18 cellular contexts compared by ENCODE assay signal in genomic region chr19:2771786-2772674, GRCh38. TPM values are rescaled to one million over a fixed set of nuclear protein-coding genes. Genes with fewer than 3 reads are reported as not detected.
DNase-seq lines count a peak whose midpoint lies in the region; ATAC-seq and TF ChIP-seq lines count a peak whose summit lies in the region.
"Had no signal": no experiment of that assay in that cellular context is flagged by ENCODE, and none has a peak within 500 bp of the region (broad histone marks: within the 10 kb centered on the region; RNA-seq: fewer than 3 reads in every experiment).

No MANE protein-coding gene starts in this region.

- CTCF ChIA-PET in SK-N-SH (lab: Yijun Ruan, JAX), result interaction anchor here (1.2 to 1.4 kb wide), 2 partner anchors 23 to 135 kb away, joined by 3 to 4 read pairs; no protein-coding TSS in a partner anchor

- TF ChIP-seq EP300 in SK-N-SH (IDR thresholded peaks at IDR 0.05; ENCODE audit: borderline replicate concordance in 1 of 2, low read depth in 1 of 2, low read length in 1 of 2), result no peak

- no peaks in the 10 kb centered on the region for H3K27me3 Mint-ChIP-seq in natural killer cell treated with Interleukin-12 subunit alpha and Interleukin-12 subunit beta and Interleukin-15 and Interleukin-18, amount 100 ng/mL, for 72 hours
- no peaks in the 10 kb centered on the region for H3K27me3 Mint-ChIP-seq in natural killer cell (ENCODE audit: low read depth in 2 of 2)
- H3K27me3 Mint-ChIP-seq in glutamatergic neuron (ENCODE audit: unreplicated experiment), result peaks cover 4% of the 10 kb centered on the region
- H3K27me3 Mint-ChIP-seq: CD8-positive, alpha-beta memory T cell had no signal

- peaks cover 61% of the 10 kb centered on the region for H4K20me1 ChIP-seq in osteoblast (ENCODE audit: insufficient read depth, low read length)
- peaks cover 67% of the 10 kb centered on the region for H4K20me1 ChIP-seq in SK-N-SH (ENCODE audit: insufficient read depth)

- no peak overlapping the region for H3K4me2 ChIP-seq in osteoblast (ENCODE audit: insufficient read depth, low read length)
- H3K4me2 ChIP-seq in SK-N-SH, result no peak overlapping the region
- H3K4me2 ChIP-seq: GM23338 had no signal

- H3K4me3 ChIP-seq in osteoblast (ENCODE audit: insufficient read depth, low read length) (no peak overlapping the region), SK-N-SH (ENCODE audit: low read depth in 2 of 2, low read length in 1 of 2) (no peak overlapping the region)
- H3K4me3 ChIP-seq: GM23338 had no signal

- ATAC-seq in natural killer cell treated with Interleukin-12 subunit alpha and Interleukin-12 subunit beta and Interleukin-15 and Interleukin-18, amount 100 ng/mL, for 72 hours, result no peak
- ATAC-seq in natural killer cell, result no peak
- ATAC-seq: GM23338, sciatic nerve had no signal

- H3K4me1 ChIP-seq in osteoblast (ENCODE audit: insufficient read depth, low read length), result peaks cover 11% of the 10 kb centered on the region
- no peaks in the 10 kb centered on the region for H3K4me1 ChIP-seq in SK-N-SH (ENCODE audit: control insufficient read depth in 1 of 2, insufficient read depth in 2 of 2, low read depth in 1 of 2, low read length in 1 of 2)

- no peaks in the 10 kb centered on the region for H3K27me3 ChIP-seq in osteoblast (ENCODE audit: insufficient read depth, low read length)
- no peaks in the 10 kb centered on the region for H3K27me3 ChIP-seq in SK-N-SH (ENCODE audit: insufficient read depth)

- no peaks in the 10 kb centered on the region for H3K36me3 Mint-ChIP-seq in natural killer cell treated with Interleukin-12 subunit alpha and Interleukin-12 subunit beta and Interleukin-15 and Interleukin-18, amount 100 ng/mL, for 72 hours
- H3K36me3 Mint-ChIP-seq in natural killer cell (no peaks in the 10 kb centered on the region), glutamatergic neuron (ENCODE audit: unreplicated experiment) (peaks cover 8% of the 10 kb centered on the region)

- no peak for TF ChIP-seq RAD21 in SK-N-SH (IDR thresholded peaks at IDR 0.05; ENCODE audit: low read length)

- H3K36me3 ChIP-seq in osteoblast (ENCODE audit: insufficient read depth, low read length) (peaks cover under 1% of the 10 kb centered on the region), SK-N-SH (replicated peaks in 1 of 2; ENCODE audit: control insufficient read depth in 1 of 2, insufficient read depth in 2 of 2, low read length in 1 of 2) (peaks cover 0 to 28% of the 10 kb centered on the region in 2 experiments)

- H3K27ac ChIP-seq in osteoblast (ENCODE audit: low read depth, low read length) (no peak overlapping the region), SK-N-SH (ENCODE audit: low read depth in 2 of 2, low read length in 1 of 2) (no peak overlapping the region)

- WGBS in SK-N-SH (ENCODE audit: low lambda C conversion rate), result 97% methylated on average over 25 of the region's 29 CpGs

- H3K9me2 ChIP-seq in SK-N-SH, result no peaks in the 10 kb centered on the region

- H3K9ac ChIP-seq in SK-N-SH, result no peak overlapping the region

- POLR2A ChIA-PET in SK-N-SH (lab: Yijun Ruan, JAX), result interaction anchor here (0.6 kb wide), 1 partner anchor 64 kb away, joined by 3 read pairs; no protein-coding TSS in a partner anchor

- H3F3A ChIP-seq in SK-N-SH (replicated peaks; ENCODE audit: insufficient read depth), result no peaks in the 10 kb centered on the region

- peak; percentile 35 for DNase-seq in natural killer cell treated with Interleukin-12 subunit alpha and Interleukin-12 subunit beta and Interleukin-15 and Interleukin-18, amount 100 ng/mL, for 72 hours (ENCODE audit: low spot score)
- DNase-seq in natural killer cell, result no peak
- no peak for DNase-seq in glutamatergic neuron
- peak; percentile 85 for DNase-seq in osteoblast (ENCODE audit: insufficient read length, low spot score, missing footprints)
- DNase-seq in GM10266 (ENCODE audit: extremely low spot score), result no peak
- DNase-seq in NCI-H1105 (lab: John Stamatoyannopoulos, UW), result no peak
- no peak for DNase-seq in NCI-H748 treated with DMSO at 0.1 percent for 48 hours (lab: John Stamatoyannopoulos, UW)
- no peak for DNase-seq in SK-N-SH
- DNase-seq: activated effector memory CD4-positive, alpha-beta T cell treated with Interleukin-2 at 50 U/mL for 16 hours; aorta; CD8-positive, alpha-beta memory T cell; EL; NCI-H2081; NCI-H524; stimulated activated CD4-positive, alpha-beta T cell treated with anti-CD3 and anti-CD28 coated beads, Interleukin-4, amount 100 ng/mL, for 4 hours had no signal

- H3K9me3 ChIP-seq in osteoblast (ENCODE audit: low read depth, low read length) (no peaks in the 10 kb centered on the region), SK-N-SH (no peaks in the 10 kb centered on the region)

- peaks cover 22 to 28% of the 10 kb centered on the region in 2 donors for H3K4me1 Mint-ChIP-seq in natural killer cell treated with Interleukin-12 subunit alpha and Interleukin-12 subunit beta and Interleukin-15 and Interleukin-18, amount 100 ng/mL, for 72 hours (ENCODE audit: low read depth in 2 of 2)
- peaks cover 20 to 25% of the 10 kb centered on the region in 2 donors for H3K4me1 Mint-ChIP-seq in natural killer cell
- peaks cover 20% of the 10 kb centered on the region for H3K4me1 Mint-ChIP-seq in glutamatergic neuron (ENCODE audit: low read depth, unreplicated experiment)
- H3K4me1 Mint-ChIP-seq: GM23338 had no signal

- H3K9me3 Mint-ChIP-seq in natural killer cell treated with Interleukin-12 subunit alpha and Interleukin-12 subunit beta and Interleukin-15 and Interleukin-18, amount 100 ng/mL, for 72 hours, result no peaks in the 10 kb centered on the region
- H3K9me3 Mint-ChIP-seq in natural killer cell (no peaks in the 10 kb centered on the region), glutamatergic neuron (ENCODE audit: unreplicated experiment) (peaks cover 8% of the 10 kb centered on the region)
- H3K9me3 Mint-ChIP-seq: CD8-positive, alpha-beta memory T cell; GM23338; neural crest cell had no signal

- H2AFZ ChIP-seq in osteoblast (ENCODE audit: low read length) (no peak overlapping the region), SK-N-SH (ENCODE audit: low read depth) (no peak overlapping the region)
- H2AFZ ChIP-seq: GM23338 had no signal

- TF ChIP-seq CTCF in natural killer cell (IDR thresholded peaks at IDR 0.05), result no peak
- TF ChIP-seq CTCF in glutamatergic neuron (IDR thresholded peaks at IDR 0.05; ENCODE audit: partially characterized antibody, unreplicated experiment), result no peak
- no peak for TF ChIP-seq CTCF in osteoblast (IDR thresholded peaks at IDR 0.05; ENCODE audit: extremely low read depth, low read depth, low read length)
- no peak for TF ChIP-seq CTCF in GM10266 (IDR thresholded peaks at IDR 0.05; ENCODE audit: control insufficient read depth, insufficient read depth, low read depth, missing control alignments)
- no peak for TF ChIP-seq CTCF in SK-N-SH (IDR thresholded peaks at IDR 0.05)

- no peak overlapping the region for H3K27ac Mint-ChIP-seq in natural killer cell treated with Interleukin-12 subunit alpha and Interleukin-12 subunit beta and Interleukin-15 and Interleukin-18, amount 100 ng/mL, for 72 hours
- H3K27ac Mint-ChIP-seq in natural killer cell (no peak overlapping the region), glutamatergic neuron (ENCODE audit: unreplicated experiment) (peak overlapping the region; percentile 36)
- H3K27ac Mint-ChIP-seq: CD8-positive, alpha-beta memory T cell; GM23338 had no signal

- H3K79me2 ChIP-seq in osteoblast (ENCODE audit: insufficient read depth, low read length) (peaks cover 89% of the 10 kb centered on the region), SK-N-SH (ENCODE audit: insufficient read depth) (peaks cover 76% of the 10 kb centered on the region)

- H3K4me3 Mint-ChIP-seq in natural killer cell treated with Interleukin-12 subunit alpha and Interleukin-12 subunit beta and Interleukin-15 and Interleukin-18, amount 100 ng/mL, for 72 hours, result no peak overlapping the region
- H3K4me3 Mint-ChIP-seq in natural killer cell (no peak overlapping the region), glutamatergic neuron (ENCODE audit: unreplicated experiment) (peak overlapping the region; percentile 60)
- H3K4me3 Mint-ChIP-seq: GM23338, neural crest cell had no signal

- intact Hi-C loops in natural killer cell (cut with micrococcal nuclease), result no loop called here

RNA-seq across cellular contexts. Expression of gene SGTA, which starts 11.0 kb away (rescaled TPM):
- 100 to 1,000 TPM in 1 of 2 donors, 10 to 100 TPM in 1; 61.1 to 107 TPM for total RNA-seq in natural killer cell treated with Interleukin-12 subunit alpha and Interleukin-12 subunit beta and Interleukin-15 and Interleukin-18, amount 100 ng/mL, for 72 hours
- total RNA-seq in natural killer cell, result 10 to 100 TPM; 35.2 to 38.1 (median 36.2) TPM
- total RNA-seq in glutamatergic neuron (ENCODE audit: unreplicated experiment), result 90.6 TPM
- total RNA-seq in osteoblast, result 35.9 and 38.7 TPM in 2 replicates
- polyA plus RNA-seq in SK-N-SH (2012; rRNA removed), result 60.4 and 78.4 TPM in 2 replicates
- polyA plus RNA-seq in SK-N-SH (2012; cell fraction: cytosol; rRNA removed), result 31.1 and 45.4 TPM in 2 replicates
- polyA plus RNA-seq in SK-N-SH (2012; cell fraction: nucleus; rRNA removed), result 58.8 and 85.2 TPM in 2 replicates

RNA-seq across cellular contexts. Expression of gene THOP1, which starts 13.3 kb away (rescaled TPM):
- total RNA-seq in natural killer cell treated with Interleukin-12 subunit alpha and Interleukin-12 subunit beta and Interleukin-15 and Interleukin-18, amount 100 ng/mL, for 72 hours, result 100 to 1,000 TPM; 105 to 224 TPM
- total RNA-seq in natural killer cell (10 to 100 TPM; 31.6 to 44.0 (median 33.4) TPM), glutamatergic neuron (ENCODE audit: unreplicated experiment) (64.0 TPM), osteoblast (45.6 and 49.5 TPM in 2 replicates)
- 124 and 138 TPM in 2 replicates for polyA plus RNA-seq in SK-N-SH (2012; rRNA removed)
- polyA plus RNA-seq in SK-N-SH (2012; cell fraction: cytosol; rRNA removed), result 57.3 and 90.2 TPM in 2 replicates
- 210 and 269 TPM in 2 replicates for polyA plus RNA-seq in SK-N-SH (2012; cell fraction: nucleus; rRNA removed)

RNA-seq across cellular contexts. Expression of gene SLC39A3, which starts 32.2 kb away (rescaled TPM):
- total RNA-seq in natural killer cell treated with Interleukin-12 subunit alpha and Interleukin-12 subunit beta and Interleukin-15 and Interleukin-18, amount 100 ng/mL, for 72 hours, result 10 to 100 TPM; 30.5 to 91.6 TPM
- 10 to 100 TPM; 14.8 to 29.4 (median 19.6) TPM for total RNA-seq in natural killer cell
- total RNA-seq in glutamatergic neuron (ENCODE audit: unreplicated experiment), result 40.8 TPM
- total RNA-seq in osteoblast, result 33.0 and 33.7 TPM in 2 replicates
- 42.2 and 45.2 TPM in 2 replicates for polyA plus RNA-seq in SK-N-SH (2012; rRNA removed)
- 29.0 and 33.7 TPM in 2 replicates for polyA plus RNA-seq in SK-N-SH (2012; cell fraction: cytosol; rRNA removed)
- polyA plus RNA-seq in SK-N-SH (2012; cell fraction: nucleus; rRNA removed), result 28.9 and 39.2 TPM in 2 replicates

RNA-seq across cellular contexts. Expression of gene ZNF554, which starts 47.6 kb away (rescaled TPM):
- total RNA-seq in natural killer cell treated with Interleukin-12 subunit alpha and Interleukin-12 subunit beta and Interleukin-15 and Interleukin-18, amount 100 ng/mL, for 72 hours, result 1 to 10 TPM in 1 of 2 donors, under 1 TPM in 1; 0.89 to 2.9 TPM
- 1 to 10 TPM; 3.4 to 5.6 (median 3.7) TPM for total RNA-seq in natural killer cell
- 5.8 TPM for total RNA-seq in glutamatergic neuron (ENCODE audit: unreplicated experiment)
- total RNA-seq in osteoblast, result 5.6 and 5.8 TPM in 2 replicates
- 1.7 and 2.1 TPM in 2 replicates for polyA plus RNA-seq in SK-N-SH (2012; rRNA removed)
- 1.1 and 1.3 TPM in 2 replicates for polyA plus RNA-seq in SK-N-SH (2012; cell fraction: cytosol; rRNA removed)
- polyA plus RNA-seq in SK-N-SH (2012; cell fraction: nucleus; rRNA removed), result 5.6 and 5.8 TPM in 2 replicates

RNA-seq across cellular contexts. Expression of gene DIRAS1, which starts 50.9 kb away (rescaled TPM):
- total RNA-seq in natural killer cell treated with Interleukin-12 subunit alpha and Interleukin-12 subunit beta and Interleukin-15 and Interleukin-18, amount 100 ng/mL, for 72 hours, result not detected
- total RNA-seq in natural killer cell (under 1 TPM; 0.12 to 0.48 (median 0.18) TPM), glutamatergic neuron (ENCODE audit: unreplicated experiment) (47.1 TPM), osteoblast (12.4 and 14.8 TPM in 2 replicates)
- 9.0 and 9.7 TPM in 2 replicates for polyA plus RNA-seq in SK-N-SH (2012; rRNA removed)
- polyA plus RNA-seq in SK-N-SH (2012; cell fraction: cytosol; rRNA removed), result 6.3 and 8.1 TPM in 2 replicates
- 7.4 and 9.0 TPM in 2 replicates for polyA plus RNA-seq in SK-N-SH (2012; cell fraction: nucleus; rRNA removed)
- polyA plus RNA-seq: CD8-positive, alpha-beta memory T cell had no signal

Comparison
In these comparisons a context has a peak if more than half of its experiments do, and no peak if none do; other contexts are left out.
1. DNase-seq: peak in natural killer cell treated with Interleukin-12 subunit alpha and Interleukin-12 subunit beta and Interleukin-15 and Interleukin-18, amount 100 ng/mL, for 72 hours (single experiment) and osteoblast (single experiment); none in natural killer cell (single experiment), glutamatergic neuron (single experiment), GM10266 (single experiment), NCI-H1105 (single experiment), NCI-H748 treated with DMSO at 0.1 percent for 48 hours (single experiment) and SK-N-SH (single experiment).